Comparison of ENCODE assay signal across 5 cellular contexts in the genomic region with DNA sequence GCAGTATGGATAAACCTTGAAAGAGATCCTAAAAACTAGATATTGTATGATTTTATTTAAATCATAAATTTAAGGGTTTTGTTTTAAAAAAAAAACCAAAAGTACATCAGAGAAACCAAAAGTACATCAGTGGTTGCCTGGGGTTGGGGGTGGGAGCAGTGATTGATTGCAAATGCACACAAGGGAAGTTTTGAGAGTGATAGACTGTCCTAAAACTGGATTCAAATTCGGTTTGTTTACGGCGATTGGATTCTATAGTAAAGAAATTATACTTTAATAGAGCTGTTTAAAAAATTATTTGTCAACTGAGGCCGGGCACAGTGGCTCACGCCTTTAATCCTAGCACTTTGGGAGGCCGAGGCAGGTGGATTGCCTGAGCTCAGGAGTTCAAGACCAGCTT.
"Had no signal": no experiment of that assay in that cellular context is flagged by ENCODE, and none has a peak within 500 bp of the region (broad histone marks: within the 10 kb centered on the region; RNA-seq: fewer than 3 reads in every experiment).

No MANE protein-coding gene starts in this region.

- FAIRE-seq: G401.6, GM12891, GM12892 had no signal

- DNase-seq: GDM1, GF-D8 had no signal
